ENCODE assay signal across 29 cellular contexts in genomic region chr21:26783801-26784200, GRCh38.
DNase-seq lines count a peak whose midpoint lies in the region; ATAC-seq and TF ChIP-seq lines count a peak whose summit lies in the region.
"Had no signal": no experiment of that assay in that cellular context is flagged by ENCODE, and none has a peak within 500 bp of the region (broad histone marks: within the 10 kb centered on the region; RNA-seq: fewer than 3 reads in every experiment).

No MANE protein-coding gene starts in this region.

- H3K27me3 ChIP-seq in left ventricle myocardium inferior (ENCODE audit: low read depth), result no peaks in the 10 kb centered on the region
- no peaks in the 10 kb centered on the region for H3K27me3 ChIP-seq in stomach
- H3K27me3 ChIP-seq: Peyer's patch, SJCRH30, spleen had no signal

- peak overlapping the region; percentile 73 for H3K27ac ChIP-seq in left ventricle myocardium inferior (replicated peaks)
- peak overlapping the region in 4 of 5 donors; percentile 15 to 71 (median 64) for H3K27ac ChIP-seq in stomach
- H3K27ac ChIP-seq: SJCRH30, WERI-Rb-1 had no signal

- DNase-seq in left ventricle myocardium inferior, result no peak
- DNase-seq in left ventricle myocardium superior, result no peak
- peak; percentile 60 for DNase-seq in inferior parietal cortex (ENCODE audit: extremely low spot score)
- DNase-seq in stomach, result no peak
- no peak for DNase-seq in activated CD4-positive, CD25-positive, alpha-beta regulatory T cell (lab: John Stamatoyannopoulos, UW)
- no peak for DNase-seq in NCI-H524 treated with DMSO at 0.1 percent for 48 hours (lab: John Stamatoyannopoulos, UW)
- DNase-seq in NCI-H1436 (lab: John Stamatoyannopoulos, UW), result no peak
- DNase-seq: activated CD4-positive, alpha-beta T cell treated with anti-CD3 and anti-CD28 coated beads, Interleukin-2, amount 10 ng/mL, durations not matched to agents 24 days and 14 days; activated CD8-positive, alpha-beta memory T cell treated with anti-CD3 and anti-CD28 coated beads for 24 hours; activated effector memory CD4-positive, alpha-beta T cell treated with Interleukin-2 at 50 U/mL for 16 hours; Calu3; dermis blood vessel endothelial cell; DMS79 treated with DMSO at 0.1 percent for 48 hours; GF-D8; hypothalamus; Kasumi-1; left cardiac atrium; NCI-H2081; NCI-H345; NCI-H774; Peyer's patch; SJCRH30; spleen; stimulated activated CD8-positive, alpha-beta memory T cell treated with anti-CD3 and anti-CD28 coated beads, Interleukin-4, amount 100 ng/mL, for 48 hours; T-cell; WERI-Rb-1 had no signal

- TF ChIP-seq POLR2A in stomach (IDR thresholded peaks at IDR 0.05), result no peak

- H3K36me3 ChIP-seq in left ventricle myocardium inferior (no peaks in the 10 kb centered on the region), stomach (no peaks in the 10 kb centered on the region)
- H3K36me3 ChIP-seq: Peyer's patch, SJCRH30, spleen, WERI-Rb-1 had no signal

- H3K9me3 ChIP-seq in left ventricle myocardium inferior (replicated peaks) (no peaks in the 10 kb centered on the region), stomach (no peaks in the 10 kb centered on the region)
- H3K9me3 ChIP-seq: Peyer's patch, spleen had no signal

- TF ChIP-seq CTCF in left ventricle myocardium inferior (IDR thresholded peaks at IDR 0.05; ENCODE audit: borderline replicate concordance), result no peak
- no peak for TF ChIP-seq CTCF in stomach (IDR thresholded peaks at IDR 0.05)

- peaks cover 36% of the 10 kb centered on the region for H3K4me1 ChIP-seq in left ventricle myocardium inferior
- peaks cover 0 to 19% (median 7%) of the 10 kb centered on the region in 4 donors for H3K4me1 ChIP-seq in stomach
- H3K4me1 ChIP-seq: parathyroid adenoma, Peyer's patch, SJCRH30, spleen had no signal

- no peak for TF ChIP-seq EP300 in stomach (IDR thresholded peaks at IDR 0.05)

- ATAC-seq in left ventricle myocardium superior (no peak), HG02678 (IDR thresholded peaks at IDR 0.05; ENCODE audit: unreplicated experiment) (no peak)
- ATAC-seq: activated naive CD4-positive, alpha-beta T cell treated with anti-CD3 and anti-CD28 coated beads, Interleukin-2, amount 50 U/mL, for 72 hours; T-cell had no signal

- no peak overlapping the region for H3K4me3 ChIP-seq in left ventricle myocardium inferior
- H3K4me3 ChIP-seq in stomach, result no peak overlapping the region
- H3K4me3 ChIP-seq: Peyer's patch, SJCRH30, spleen had no signal

- intact Hi-C loops in left ventricle myocardium inferior (cut with micrococcal nuclease) (no loop called here), left ventricle myocardium superior (cut with micrococcal nuclease) (no loop called here), stomach (cut with DNase I; ENCODE audit: low total_unique reads) (no loop called here)
